Comparison of ENCODE assay signal across 22 cellular contexts in genomic region chr10:10658157-10658556, GRCh38.
DNase-seq lines count a peak whose midpoint lies in the region; ATAC-seq and TF ChIP-seq lines count a peak whose summit lies in the region.
"Had no signal": no experiment of that assay in that cellular context is flagged by ENCODE, and none has a peak within 500 bp of the region (broad histone marks: within the 10 kb centered on the region; RNA-seq: fewer than 3 reads in every experiment).

No MANE protein-coding gene starts in this region.

- H3K4me3 Mint-ChIP-seq in type B pancreatic cell (no peak overlapping the region), HFFc6 (no peak overlapping the region), WTC11 (no peak overlapping the region)
- H3K4me3 Mint-ChIP-seq: activated T-cell treated with anti-CD3 and anti-CD28 coated beads, Interleukin-2, amount 50 U/mL, for 4 hours; naive thymus-derived CD4-positive, alpha-beta T cell; stimulated activated effector memory CD8-positive, alpha-beta T cell treated with anti-CD3 and anti-CD28 coated beads, Interleukin-12 subunit alpha, Interleukin-12 subunit beta, amount 100 ng/mL, for 72 hours had no signal

- H3K4me1 ChIP-seq in left ventricle myocardium inferior (peaks cover 25% of the 10 kb centered on the region), right atrium auricular region (peaks cover 0 to 19% of the 10 kb centered on the region in 2 donors), RWPE2 (ENCODE audit: insufficient read depth, poor library complexity, severe bottlenecking) (peaks cover 18% of the 10 kb centered on the region), tibial nerve (peaks cover 0 to 36% (median 12%) of the 10 kb centered on the region in 4 donors)
- H3K4me1 ChIP-seq: colonic mucosa, gastrocnemius medialis had no signal

- intact Hi-C loops in left ventricle myocardium inferior (cut with micrococcal nuclease) = no loop called here

- H3K9me3 Mint-ChIP-seq in type B pancreatic cell (peaks cover 4% of the 10 kb centered on the region), HFFc6 (peaks cover 9% of the 10 kb centered on the region), WTC11 (peaks cover 29% of the 10 kb centered on the region)
- H3K9me3 Mint-ChIP-seq: activated T-cell treated with anti-CD3 and anti-CD28 coated beads, Interleukin-2, amount 50 U/mL, for 4 hours; stimulated activated effector memory CD8-positive, alpha-beta T cell treated with anti-CD3 and anti-CD28 coated beads, Interleukin-12 subunit alpha, Interleukin-12 subunit beta, amount 100 ng/mL, for 72 hours had no signal

- H3K27me3 ChIP-seq in left ventricle myocardium inferior (ENCODE audit: low read depth) (no peaks in the 10 kb centered on the region), right atrium auricular region (no peaks in the 10 kb centered on the region), RWPE2 (ENCODE audit: insufficient read depth, poor library complexity, severe bottlenecking) (no peaks in the 10 kb centered on the region), tibial nerve (no peaks in the 10 kb centered on the region)
- H3K27me3 ChIP-seq: colonic mucosa, gastrocnemius medialis, ovary had no signal

- H3K4me3 ChIP-seq in left ventricle myocardium inferior = no peak overlapping the region
- no peak overlapping the region for H3K4me3 ChIP-seq in right atrium auricular region
- H3K4me3 ChIP-seq in RWPE2 (ENCODE audit: severe bottlenecking) = no peak overlapping the region
- no peak overlapping the region for H3K4me3 ChIP-seq in fibroblast of mammary gland (ENCODE audit: control insufficient read depth, low read depth, low read length)
- H3K4me3 ChIP-seq in tibial nerve = no peak overlapping the region
- H3K4me3 ChIP-seq: colonic mucosa, gastrocnemius medialis, ovary had no signal

- H3K36me3 Mint-ChIP-seq in type B pancreatic cell (no peaks in the 10 kb centered on the region), HFFc6 (ENCODE audit: low read depth) (no peaks in the 10 kb centered on the region), WTC11 (peaks cover 16% of the 10 kb centered on the region)
- H3K36me3 Mint-ChIP-seq: stimulated activated effector memory CD8-positive, alpha-beta T cell treated with anti-CD3 and anti-CD28 coated beads, Interleukin-12 subunit alpha, Interleukin-12 subunit beta, amount 100 ng/mL, for 72 hours had no signal

- H3K27ac Mint-ChIP-seq in type B pancreatic cell (no peak overlapping the region), HFFc6 (no peak overlapping the region), WTC11 (no peak overlapping the region)
- H3K27ac Mint-ChIP-seq: naive thymus-derived CD4-positive, alpha-beta T cell; stimulated activated effector memory CD8-positive, alpha-beta T cell treated with anti-CD3 and anti-CD28 coated beads, Interleukin-12 subunit alpha, Interleukin-12 subunit beta, amount 100 ng/mL, for 72 hours had no signal

- H3K9me3 ChIP-seq in left ventricle myocardium inferior (replicated peaks) = peaks cover 5% of the 10 kb centered on the region
- no peaks in the 10 kb centered on the region for H3K9me3 ChIP-seq in right atrium auricular region
- H3K9me3 ChIP-seq in RWPE2 (ENCODE audit: severe bottlenecking) = peaks cover 2% of the 10 kb centered on the region
- no peaks in the 10 kb centered on the region for H3K9me3 ChIP-seq in tibial nerve
- H3K9me3 ChIP-seq: colonic mucosa, gastrocnemius medialis, ovary had no signal

- H3K4me1 Mint-ChIP-seq in type B pancreatic cell (ENCODE audit: unreplicated experiment) = peaks cover 7% of the 10 kb centered on the region
- H3K4me1 Mint-ChIP-seq in HFFc6 (ENCODE audit: low read depth) = no peaks in the 10 kb centered on the region
- H3K4me1 Mint-ChIP-seq in WTC11 = peaks cover 9% of the 10 kb centered on the region; the same call in 1 of the 2 replicates
- H3K4me1 Mint-ChIP-seq: stimulated activated effector memory CD8-positive, alpha-beta T cell treated with anti-CD3 and anti-CD28 coated beads, Interleukin-12 subunit alpha, Interleukin-12 subunit beta, amount 100 ng/mL, for 72 hours had no signal

- no peak for DNase-seq in left ventricle myocardium inferior
- DNase-seq in right atrium auricular region (ENCODE audit: low spot score) = no peak
- DNase-seq in RWPE2 (ENCODE audit: low spot score) = no peak
- peak; percentile 57 for DNase-seq in fibroblast of mammary gland (ENCODE audit: low read depth)
- no peak for DNase-seq in tibial nerve (ENCODE audit: low spot score in 2 of 2)
- DNase-seq in type B pancreatic cell (ENCODE audit: extremely low spot score, unreplicated experiment) = no peak
- DNase-seq in HFFc6 = no peak
- DNase-seq in WTC11 (ENCODE audit: low spot score) = no peak
- DNase-seq: ACHN; activated CD8-positive, alpha-beta memory T cell treated with anti-CD3 and anti-CD28 coated beads for 24 hours; activated naive CD4-positive, alpha-beta T cell treated with Interleukin-2 at 50 U/mL for 16 hours; activated T-cell treated with anti-CD3 and anti-CD28 coated beads, Interleukin-2, amount 50 U/mL, for 4 hours; anterior cingulate cortex; C1 segment of cervical spinal cord; colonic mucosa; gastrocnemius medialis; kidney glomerular epithelial cell; naive thymus-derived CD4-positive, alpha-beta T cell; NCI-H187; NCI-H2227 treated with DMSO at 0.1 percent for 48 hours; ovary had no signal

- POLR2A ChIA-PET in WTC11 (lab: Charles Lee) = no interaction called here

- TF ChIP-seq POLR2A in tibial nerve (IDR thresholded peaks at IDR 0.05) = no peak

- TF ChIP-seq CTCF in left ventricle myocardium inferior (IDR thresholded peaks at IDR 0.05; ENCODE audit: borderline replicate concordance) (no peak), right atrium auricular region (IDR thresholded peaks at IDR 0.05) (no peak), RWPE2 (IDR thresholded peaks at IDR 0.05; ENCODE audit: poor library complexity, severe bottlenecking) (no peak), fibroblast of mammary gland (conservative IDR thresholded peaks at IDR 0.05; ENCODE audit: control insufficient read depth, insufficient read depth, low read depth, low read length) (no peak), tibial nerve (IDR thresholded peaks at IDR 0.05) (no peak), type B pancreatic cell (conservative IDR thresholded peaks at IDR 0.05) (no peak), HFFc6 (IDR thresholded peaks at IDR 0.05) (no peak), WTC11 (IDR thresholded peaks at IDR 0.05) (no peak)

- ATAC-seq in RWPE2 (ENCODE audit: low read depth) (peak; percentile 70), WTC11 (no peak)
- ATAC-seq: activated T-cell treated with anti-CD3 and anti-CD28 coated beads, Interleukin-2, amount 50 U/mL, for 4 hours; naive thymus-derived CD4-positive, alpha-beta T cell; stimulated activated effector memory CD8-positive, alpha-beta T cell treated with anti-CD3 and anti-CD28 coated beads, Interleukin-12 subunit alpha, Interleukin-12 subunit beta, amount 100 ng/mL, for 72 hours had no signal

- CTCF ChIA-PET in WTC11 (lab: Charles Lee) = no interaction called here

- H3K27ac ChIP-seq in left ventricle myocardium inferior (replicated peaks) (peak overlapping the region; percentile 60), right atrium auricular region (peak overlapping the region in 1 of 2 donors; percentile 15), RWPE2 (ENCODE audit: poor library complexity, severe bottlenecking) (peak overlapping the region; percentile 33), tibial nerve (peak overlapping the region in 3 of 4 donors; percentile 8 to 62 (median 54))
- H3K27ac ChIP-seq: colonic mucosa had no signal

- H3K27me3 Mint-ChIP-seq in type B pancreatic cell = peaks cover 10% of the 10 kb centered on the region
- H3K27me3 Mint-ChIP-seq in HFFc6 (ENCODE audit: insufficient read depth) = no peaks in the 10 kb centered on the region
- peaks cover 2% of the 10 kb centered on the region; the same call in 1 of the 2 replicates for H3K27me3 Mint-ChIP-seq in WTC11 (ENCODE audit: low read depth)

- H3K36me3 ChIP-seq in left ventricle myocardium inferior (no peaks in the 10 kb centered on the region), right atrium auricular region (no peaks in the 10 kb centered on the region), RWPE2 (ENCODE audit: low read depth) (no peaks in the 10 kb centered on the region), tibial nerve (no peaks in the 10 kb centered on the region)
- H3K36me3 ChIP-seq: colonic mucosa, gastrocnemius medialis, ovary had no signal

- TF ChIP-seq EP300 in tibial nerve (IDR thresholded peaks at IDR 0.05) = peak; percentile 36 to 71

TF ChIP-seq in WTC11, 78 proteins besides CTCF, POLR2A, EP300 and RAD21 (continues in another document):
- no peak for TF ChIP-seq FOXJ3 (CRISPR knock-in tag; IDR thresholded peaks at IDR 0.05; ENCODE audit: borderline replicate concordance)
- TF ChIP-seq ETV6 (CRISPR knock-in tag; IDR thresholded peaks at IDR 0.05) = no peak
- no peak for TF ChIP-seq RORB (CRISPR knock-in tag; IDR thresholded peaks at IDR 0.05)
- no peak for TF ChIP-seq PRRX2 (CRISPR knock-in tag; IDR thresholded peaks at IDR 0.05)
- no peak for TF ChIP-seq GTF2I (CRISPR knock-in tag; conservative IDR thresholded peaks at IDR 0.05)
- no peak for TF ChIP-seq RELA (CRISPR knock-in tag; IDR thresholded peaks at IDR 0.05; ENCODE audit: borderline replicate concordance)
- TF ChIP-seq NR2C2 (CRISPR knock-in tag; IDR thresholded peaks at IDR 0.05) = no peak
- TF ChIP-seq SP1 (CRISPR knock-in tag; conservative IDR thresholded peaks at IDR 0.05) = no peak
- TF ChIP-seq KAT7 (CRISPR knock-in tag; IDR thresholded peaks at IDR 0.05; ENCODE audit: borderline replicate concordance) = no peak
- TF ChIP-seq ZNF317 (CRISPR knock-in tag; IDR thresholded peaks at IDR 0.05; ENCODE audit: borderline replicate concordance, low read depth) = no peak
- no peak for TF ChIP-seq NR3C1 (CRISPR knock-in tag; conservative IDR thresholded peaks at IDR 0.05; ENCODE audit: low read depth)
- TF ChIP-seq ATF1 (CRISPR knock-in tag; IDR thresholded peaks at IDR 0.05) = no peak
